ENCODE assay signal across 13 cellular contexts in genomic region chr17:7088442-7088841, GRCh38. TPM values are rescaled to one million over a fixed set of nuclear protein-coding genes. Genes with fewer than 3 reads are reported as not detected.
DNase-seq lines count a peak whose midpoint lies in the region; ATAC-seq, FAIRE-seq and TF ChIP-seq lines count a peak whose summit lies in the region.
"Not testable (repeated sequence)": the region's sequence is repeated elsewhere in the genome, so short reads cannot be mapped to it uniquely, and the experiment has no call there.
"Had no signal": no experiment of that assay in that cellular context is flagged by ENCODE, and none has a peak within 500 bp of the region (broad histone marks: within the 10 kb centered on the region; RNA-seq: fewer than 3 reads in every experiment).

No MANE protein-coding gene starts in this region.

- not testable (repeated sequence) for BruUV-seq in mammary epithelial cell (replicated peaks; lab: Mats Ljungman, UMichigan); HepG2 (replicated peaks; lab: Mats Ljungman, UMichigan)

- not testable (repeated sequence) for H3K4me1 ChIP-seq in SJCRH30; smooth muscle cell (ENCODE audit: low read depth)
- H3K4me1 ChIP-seq in mammary epithelial cell (ENCODE audit: insufficient read depth, low read length) (peaks cover 18% of the 10 kb centered on the region), HepG2 (ENCODE audit: insufficient read depth, low read length) (peaks cover 50% of the 10 kb centered on the region)

- peak; percentile 85 for ATAC-seq in HepG2

- TF ChIP-seq EP300 in HepG2 (IDR thresholded peaks at IDR 0.05; ENCODE audit: low read depth in 2 of 2, low read length in 2 of 2) (peak in 1 of 2 experiments; percentile 57; a peak in 1 of 4 replicates), HepG2 (CRISPR knock-in tag; IDR thresholded peaks at IDR 0.05; ENCODE audit: borderline replicate concordance) (peak; percentile 35; the same call in 1 of the 2 replicates)

- not testable (repeated sequence) for H3K9ac ChIP-seq in mammary epithelial cell (ENCODE audit: insufficient read depth, low read length); smooth muscle cell (ENCODE audit: low read depth)
- H3K9ac ChIP-seq in HepG2 (ENCODE audit: insufficient read depth, low read depth, low read length) = 0 out of 2 replicates have a peak overlapping the region, but pooled peaks have one; percentile 29

- DNase-seq in DMS53 (lab: John Stamatoyannopoulos, UW) = peak; percentile 64
- peak; percentile 15 to 63 for DNase-seq in NCI-H524 (lab: John Stamatoyannopoulos, UW)
- DNase-seq in SJCRH30 = peak; percentile 16 to 28
- DNase-seq in mammary epithelial cell = peak; percentile 54
- DNase-seq in epithelial cell of prostate (ENCODE audit: low read depth, low spot score) = peak; percentile 24
- peak; percentile 79 for DNase-seq in HepG2 (ENCODE audit: low spot score)
- not testable (repeated sequence) for DNase-seq in smooth muscle cell (lab: John Stamatoyannopoulos, UW; ENCODE audit: unreplicated experiment)

- in situ Hi-C loops in mammary epithelial cell (cut with MboI; ENCODE audit: low sequenced_read_pairs in 2 of 2); HepG2 (cut with HindIII; ENCODE audit: extremely low pct_ligation_motif_present, low pct_unique_long_range_greater_than_20kb): not testable (repeated sequence)

- H3K79me2 ChIP-seq in mammary epithelial cell (ENCODE audit: insufficient read depth, low read length); HepG2 (ENCODE audit: insufficient read depth, low read length); smooth muscle cell (ENCODE audit: low read depth): not testable (repeated sequence)

- TF ChIP-seq RAD21 in HepG2 (CRISPR knock-in tag; IDR thresholded peaks at IDR 0.05) = not testable (repeated sequence)

- not testable (repeated sequence) for H3K4me3 ChIP-seq in SJCRH30; mammary epithelial cell (replicated peaks in 1 of 3; ENCODE audit: insufficient read depth in 1 of 3, low read depth in 2 of 3, low read length in 3 of 3); smooth muscle cell
- H3K4me3 ChIP-seq in HepG2 (replicated peaks in 1 of 3; ENCODE audit: insufficient read depth in 1 of 3, low read depth in 2 of 3, low read length in 3 of 3) = peak overlapping the region in 1 of 3 experiments; percentile 28; a peak in 1 of 6 replicates

- POLR2A ChIA-PET in HepG2 (lab: Yijun Ruan, JAX) = interaction anchor here (0.9 to 1.4 kb wide), 5 partner anchors 10 to 29 kb away, joined by 3 to 9 read pairs (median 5); partner anchors contain the start of gene ASGR2

- intact Hi-C loops in mammary epithelial cell (cut with micrococcal nuclease) = not testable (repeated sequence)
- intact Hi-C loops in HepG2 (cut with micrococcal nuclease; ENCODE audit: unreplicated experiment) = loop anchor here (5.0 kb wide), 1 partner anchor 49 kb away; no protein-coding TSS in a partner anchor

- CTCF ChIA-PET in mammary epithelial cell (lab: Charles Lee; ENCODE audit: low non-redundant PET); HepG2 (lab: Yijun Ruan, JAX; ENCODE audit: low intra/inter-chr PET ratio, low total read pairs): not testable (repeated sequence)

- FAIRE-seq in HepG2 (lab: Jason Lieb, UNC) = peak; percentile 77

- not testable (repeated sequence) for H3K27ac ChIP-seq in SJCRH30; mammary epithelial cell (ENCODE audit: insufficient read depth, low read depth, low read length); smooth muscle cell (ENCODE audit: low read depth)
- H3K27ac ChIP-seq in epithelial cell of prostate (peak overlapping the region; percentile 11), HepG2 (ENCODE audit: extremely low read length, insufficient read depth, low read length) (peak overlapping the region; percentile 71)

- not testable (repeated sequence) for H3K9me3 ChIP-seq in SJCRH30 (replicated peaks); mammary epithelial cell (replicated peaks; ENCODE audit: insufficient read depth, low read length); HepG2 (ENCODE audit: low read length); smooth muscle cell (replicated peaks; ENCODE audit: low read depth)

- H3K27me3 ChIP-seq in SJCRH30; mammary epithelial cell (ENCODE audit: insufficient read depth, low read length); HepG2 (ENCODE audit: control insufficient read depth in 1 of 2, insufficient read depth in 2 of 2, low read length in 2 of 2); smooth muscle cell (ENCODE audit: low read depth): not testable (repeated sequence)

- 70% methylated on average over 4 of the region's 4 CpGs for WGBS in mammary epithelial cell (ENCODE audit: low coverage, missing lambda C conversion rate)
- WGBS in HepG2 (ENCODE audit: low lambda C conversion rate) = 0% methylated on average over 4 of the region's 4 CpGs
- 17% methylated on average over 4 of the region's 4 CpGs for WGBS in smooth muscle cell (ENCODE audit: low lambda C conversion rate)

- not testable (repeated sequence) for TF ChIP-seq CTCF in mammary epithelial cell (conservative IDR thresholded peaks at IDR 0.05 in 1 of 2, IDR thresholded peaks at IDR 0.05 in 1 of 2; ENCODE audit: extremely low read depth in 1 of 2, insufficient read depth in 1 of 2, low read depth in 1 of 2, low read length in 2 of 2); smooth muscle cell (IDR thresholded peaks at IDR 0.05; ENCODE audit: borderline replicate concordance, insufficient read depth, poor library complexity, severe bottlenecking)
- TF ChIP-seq CTCF in HepG2 (CRISPR knock-in tag; IDR thresholded peaks at IDR 0.05) = 0 out of 2 replicates have a peak, but pooled peaks have one; percentile 10

- peak overlapping the region; percentile 18 for H3K4me2 ChIP-seq in mammary epithelial cell (ENCODE audit: insufficient read depth, low read depth, low read length)
- H3K4me2 ChIP-seq in HepG2 (ENCODE audit: low read depth, low read length) = peak overlapping the region; percentile 69
- peak overlapping the region; percentile 28 for H3K4me2 ChIP-seq in smooth muscle cell

- dilution Hi-C loops in mammary epithelial cell (cut with HindIII; ENCODE audit: low sequenced_read_pairs) = not testable (repeated sequence)

- not testable (repeated sequence) for H3F3A ChIP-seq in smooth muscle cell (ENCODE audit: low read depth)

- not testable (repeated sequence) for H4K20me1 ChIP-seq in mammary epithelial cell (ENCODE audit: insufficient read depth, low read length); HepG2 (ENCODE audit: insufficient read depth, low read length); smooth muscle cell (ENCODE audit: low read depth)

- H3K36me3 ChIP-seq in SJCRH30; mammary epithelial cell (ENCODE audit: insufficient read depth, low read length); HepG2 (replicated peaks in 1 of 2; ENCODE audit: control insufficient read depth in 1 of 2, insufficient read depth in 2 of 2, low read length in 2 of 2); smooth muscle cell (ENCODE audit: low read depth): not testable (repeated sequence)

- H2AFZ ChIP-seq in mammary epithelial cell (ENCODE audit: low read depth, low read length) (peak overlapping the region; percentile 49), smooth muscle cell (ENCODE audit: low read depth) (peak overlapping the region; percentile 2)
- not testable (repeated sequence) for H2AFZ ChIP-seq in HepG2 (ENCODE audit: low read length)

- TF ChIP-seq POLR2A in HepG2 (IDR thresholded peaks at IDR 0.05; ENCODE audit: insufficient read depth in 1 of 2, low read depth in 2 of 2, low read length in 2 of 2) = peak in 1 of 2 experiments; percentile 38; a peak in 2 of 4 replicates

RNA-seq across cellular contexts. Expression of gene CLEC10A, which starts 8.4 kb away (rescaled TPM):
- not detected in 2 replicates for total RNA-seq in SJCRH30 (2014; rRNA removed; shearing (Covaris generic))
- total RNA-seq in mammary epithelial cell = not detected
- polyA plus RNA-seq in mammary epithelial cell = not detected
- polyA minus RNA-seq in mammary epithelial cell = not detected
- not detected in 2 replicates for total RNA-seq in HepG2 (2016; rRNA removed; fragmentation: Illumina TruSeq; extraction: Trizol)
- not detected in 2 replicates for total RNA-seq in HepG2 (2016; cell fraction: cytosol; rRNA removed; fragmentation: Illumina TruSeq; extraction: Trizol; ENCODE audit: low read depth)
- 0.06 TPM in 1 of 2 replicates, not detected in the other for total RNA-seq in HepG2 (2016; cell fraction: insoluble cytoplasmic fraction; rRNA removed; fragmentation: Illumina TruSeq; extraction: Trizol)
- total RNA-seq in HepG2 (2016; cell fraction: membrane; rRNA removed; fragmentation: Illumina TruSeq; extraction: Trizol) = not detected in 2 replicates
- 0.19 TPM in 1 of 2 replicates, not detected in the other for total RNA-seq in HepG2 (2016; cell fraction: nucleus; rRNA removed; fragmentation: Illumina TruSeq; extraction: Trizol)
- polyA plus RNA-seq in HepG2 (2011; rRNA removed) = 0.33 and 0.65 TPM in 2 replicates
- polyA plus RNA-seq in HepG2 (2011; cell fraction: cytosol; rRNA removed) = 0.08 and 0.14 TPM in 2 replicates
- 1.3 and 2.4 TPM in 2 replicates for polyA plus RNA-seq in HepG2 (2011; cell fraction: nucleus; rRNA removed)
- polyA plus RNA-seq in HepG2 (2012) = 0.35 and 0.48 TPM in 2 replicates
- not detected in 2 replicates for polyA plus RNA-seq in HepG2 (2016; cell fraction: cytosol; fragmentation: Illumina TruSeq; extraction: Trizol; ENCODE audit: low read depth)
- polyA plus RNA-seq in HepG2 (2016; cell fraction: insoluble cytoplasmic fraction; fragmentation: Illumina TruSeq; extraction: Trizol; ENCODE audit: low read depth) = not detected in 2 replicates
- not detected in 2 replicates for polyA plus RNA-seq in HepG2 (2016; cell fraction: membrane; fragmentation: Illumina TruSeq; extraction: Trizol; ENCODE audit: low read depth)
- 0.68 and 0.90 TPM in 2 replicates for polyA plus RNA-seq in HepG2 (2016; cell fraction: nucleus; fragmentation: Illumina TruSeq; extraction: Trizol; ENCODE audit: insufficient read depth, low read depth)
- 0.18 TPM in 1 of 2 replicates, not detected in the other for polyA minus RNA-seq in HepG2 (2011; rRNA and poly(A)+ RNA removed; ENCODE audit: low replicate concordance)
- polyA minus RNA-seq in HepG2 (2011; cell fraction: cytosol; rRNA and poly(A)+ RNA removed) = not detected in 2 replicates
- 0.64 and 1.2 TPM in 2 replicates for polyA minus RNA-seq in HepG2 (2011; cell fraction: nucleus; rRNA and poly(A)+ RNA removed)
- total RNA-seq in smooth muscle cell = not detected in 2 replicates
- not detected in 2 replicates for polyA plus RNA-seq in smooth muscle cell
- total RNA-seq: B cell; Calu3; CD8-positive, alpha-beta T cell; PC-9; RPMI7951 had no signal
- polyA plus RNA-seq: IgD-negative memory B cell had no signal

RNA-seq across cellular contexts. Expression of gene ASGR2, which starts 26.2 kb away (rescaled TPM):
- total RNA-seq in SJCRH30 (2014; rRNA removed; shearing (Covaris generic)) = not detected in 2 replicates
- total RNA-seq in mammary epithelial cell = not detected
- polyA plus RNA-seq in mammary epithelial cell = not detected
- polyA minus RNA-seq in mammary epithelial cell = not detected
- total RNA-seq in HepG2 (2016; rRNA removed; fragmentation: Illumina TruSeq; extraction: Trizol) = 142 and 320 TPM in 2 replicates
- 153 and 157 TPM in 2 replicates for total RNA-seq in HepG2 (2016; cell fraction: cytosol; rRNA removed; fragmentation: Illumina TruSeq; extraction: Trizol; ENCODE audit: low read depth)
- 137 and 326 TPM in 2 replicates for total RNA-seq in HepG2 (2016; cell fraction: insoluble cytoplasmic fraction; rRNA removed; fragmentation: Illumina TruSeq; extraction: Trizol)
- total RNA-seq in HepG2 (2016; cell fraction: membrane; rRNA removed; fragmentation: Illumina TruSeq; extraction: Trizol) = 154 and 165 TPM in 2 replicates
- total RNA-seq in HepG2 (2016; cell fraction: nucleus; rRNA removed; fragmentation: Illumina TruSeq; extraction: Trizol) = 251 and 289 TPM in 2 replicates
- 754 and 762 TPM in 2 replicates for polyA plus RNA-seq in HepG2 (2011; rRNA removed)
- polyA plus RNA-seq in HepG2 (2011; cell fraction: cytosol; rRNA removed) = 620 and 780 TPM in 2 replicates
- polyA plus RNA-seq in HepG2 (2011; cell fraction: nucleus; rRNA removed) = 692 and 800 TPM in 2 replicates
- polyA plus RNA-seq in HepG2 (2012) = 341 and 394 TPM in 2 replicates
- 194 and 207 TPM in 2 replicates for polyA plus RNA-seq in HepG2 (2016; cell fraction: cytosol; fragmentation: Illumina TruSeq; extraction: Trizol; ENCODE audit: low read depth)
- 170 and 186 TPM in 2 replicates for polyA plus RNA-seq in HepG2 (2016; cell fraction: insoluble cytoplasmic fraction; fragmentation: Illumina TruSeq; extraction: Trizol; ENCODE audit: low read depth)
- 175 and 177 TPM in 2 replicates for polyA plus RNA-seq in HepG2 (2016; cell fraction: membrane; fragmentation: Illumina TruSeq; extraction: Trizol; ENCODE audit: low read depth)
- 623 and 667 TPM in 2 replicates for polyA plus RNA-seq in HepG2 (2016; cell fraction: nucleus; fragmentation: Illumina TruSeq; extraction: Trizol; ENCODE audit: insufficient read depth, low read depth)
- 371 TPM in 1 of 2 replicates, not detected in the other for polyA minus RNA-seq in HepG2 (2011; rRNA and poly(A)+ RNA removed; ENCODE audit: low replicate concordance)
- 131 TPM in 2 replicates for polyA minus RNA-seq in HepG2 (2011; cell fraction: cytosol; rRNA and poly(A)+ RNA removed)
- 102 and 109 TPM in 2 replicates for polyA minus RNA-seq in HepG2 (2011; cell fraction: nucleus; rRNA and poly(A)+ RNA removed)
- 0.22 TPM in 1 of 2 replicates, not detected in the other for total RNA-seq in smooth muscle cell
- polyA plus RNA-seq in smooth muscle cell = 0.15 and 0.50 TPM in 2 replicates
- total RNA-seq: B cell; Calu3; CD8-positive, alpha-beta T cell; PC-9; RPMI7951 had no signal

RNA-seq across cellular contexts. Expression of gene SLC16A11, which starts 44.5 kb away (rescaled TPM):
- total RNA-seq in SJCRH30 (2014; rRNA removed; shearing (Covaris generic)) = not detected in 2 replicates
- total RNA-seq in mammary epithelial cell = not detected
- not detected for polyA plus RNA-seq in mammary epithelial cell
- not detected for polyA minus RNA-seq in mammary epithelial cell
- total RNA-seq in HepG2 (2016; rRNA removed; fragmentation: Illumina TruSeq; extraction: Trizol) = not detected in 2 replicates
- not detected in 2 replicates for total RNA-seq in HepG2 (2016; cell fraction: cytosol; rRNA removed; fragmentation: Illumina TruSeq; extraction: Trizol; ENCODE audit: low read depth)
- not detected in 2 replicates for total RNA-seq in HepG2 (2016; cell fraction: insoluble cytoplasmic fraction; rRNA removed; fragmentation: Illumina TruSeq; extraction: Trizol)
- not detected in 2 replicates for total RNA-seq in HepG2 (2016; cell fraction: membrane; rRNA removed; fragmentation: Illumina TruSeq; extraction: Trizol)
- not detected in 2 replicates for total RNA-seq in HepG2 (2016; cell fraction: nucleus; rRNA removed; fragmentation: Illumina TruSeq; extraction: Trizol)
- polyA plus RNA-seq in HepG2 (2011; rRNA removed) = not detected in 2 replicates
- polyA plus RNA-seq in HepG2 (2011; cell fraction: cytosol; rRNA removed) = not detected in 2 replicates
- not detected in 2 replicates for polyA plus RNA-seq in HepG2 (2011; cell fraction: nucleus; rRNA removed)
- polyA plus RNA-seq in HepG2 (2012) = 0.27 and 0.29 TPM in 2 replicates
- not detected in 2 replicates for polyA plus RNA-seq in HepG2 (2016; cell fraction: cytosol; fragmentation: Illumina TruSeq; extraction: Trizol; ENCODE audit: low read depth)
- polyA plus RNA-seq in HepG2 (2016; cell fraction: insoluble cytoplasmic fraction; fragmentation: Illumina TruSeq; extraction: Trizol; ENCODE audit: low read depth) = not detected in 2 replicates
- not detected in 2 replicates for polyA plus RNA-seq in HepG2 (2016; cell fraction: membrane; fragmentation: Illumina TruSeq; extraction: Trizol; ENCODE audit: low read depth)
- polyA plus RNA-seq in HepG2 (2016; cell fraction: nucleus; fragmentation: Illumina TruSeq; extraction: Trizol; ENCODE audit: insufficient read depth, low read depth) = not detected in 2 replicates
- polyA minus RNA-seq in HepG2 (2011; rRNA and poly(A)+ RNA removed; ENCODE audit: low replicate concordance) = not detected in 2 replicates
- not detected in 2 replicates for polyA minus RNA-seq in HepG2 (2011; cell fraction: cytosol; rRNA and poly(A)+ RNA removed)
- polyA minus RNA-seq in HepG2 (2011; cell fraction: nucleus; rRNA and poly(A)+ RNA removed) = not detected in 2 replicates
- total RNA-seq in smooth muscle cell = 0.36 TPM in 1 of 2 replicates, not detected in the other
- 0.65 and 0.80 TPM in 2 replicates for polyA plus RNA-seq in smooth muscle cell
- total RNA-seq: Calu3, PC-9, RPMI7951 had no signal

RNA-seq across cellular contexts. Expression of gene SLC16A13, which starts 52.6 kb away (rescaled TPM):
- total RNA-seq in SJCRH30 (2014; rRNA removed; shearing (Covaris generic)) = 0.23 and 0.47 TPM in 2 replicates
- total RNA-seq in mammary epithelial cell (10 to 100 TPM in 1 of 2 donors, 1 to 10 TPM in 1; 2.7 to 11.9 TPM), HepG2 (2016; rRNA removed; fragmentation: Illumina TruSeq; extraction: Trizol) (1.9 and 3.0 TPM in 2 replicates), smooth muscle cell (2.0 and 2.7 TPM in 2 replicates)
- polyA plus RNA-seq in mammary epithelial cell (10.1 TPM), HepG2 (2011; rRNA removed) (2.2 and 3.4 TPM in 2 replicates), smooth muscle cell (3.5 TPM in 2 replicates)
- 12.4 TPM for polyA minus RNA-seq in mammary epithelial cell
- total RNA-seq in HepG2 (2016; cell fraction: cytosol; rRNA removed; fragmentation: Illumina TruSeq; extraction: Trizol; ENCODE audit: low read depth) = 0.51 and 0.71 TPM in 2 replicates
- total RNA-seq in HepG2 (2016; cell fraction: insoluble cytoplasmic fraction; rRNA removed; fragmentation: Illumina TruSeq; extraction: Trizol) = 1.8 and 3.1 TPM in 2 replicates
- total RNA-seq in HepG2 (2016; cell fraction: membrane; rRNA removed; fragmentation: Illumina TruSeq; extraction: Trizol) = 1.5 and 1.6 TPM in 2 replicates
- 5.5 and 6.1 TPM in 2 replicates for total RNA-seq in HepG2 (2016; cell fraction: nucleus; rRNA removed; fragmentation: Illumina TruSeq; extraction: Trizol)
- 2.1 and 2.2 TPM in 2 replicates for polyA plus RNA-seq in HepG2 (2011; cell fraction: cytosol; rRNA removed)
- polyA plus RNA-seq in HepG2 (2011; cell fraction: nucleus; rRNA removed) = 6.8 and 9.2 TPM in 2 replicates
- 5.4 and 8.2 TPM in 2 replicates for polyA plus RNA-seq in HepG2 (2012)
- polyA plus RNA-seq in HepG2 (2016; cell fraction: cytosol; fragmentation: Illumina TruSeq; extraction: Trizol; ENCODE audit: low read depth) = 0.70 and 1.4 TPM in 2 replicates
- polyA plus RNA-seq in HepG2 (2016; cell fraction: insoluble cytoplasmic fraction; fragmentation: Illumina TruSeq; extraction: Trizol; ENCODE audit: low read depth) = 5.9 and 6.3 TPM in 2 replicates
- 1.7 TPM in 2 replicates for polyA plus RNA-seq in HepG2 (2016; cell fraction: membrane; fragmentation: Illumina TruSeq; extraction: Trizol; ENCODE audit: low read depth)
- 15.2 and 15.6 TPM in 2 replicates for polyA plus RNA-seq in HepG2 (2016; cell fraction: nucleus; fragmentation: Illumina TruSeq; extraction: Trizol; ENCODE audit: insufficient read depth, low read depth)
- polyA minus RNA-seq in HepG2 (2011; rRNA and poly(A)+ RNA removed; ENCODE audit: low replicate concordance) = 4.8 and 7.6 TPM in 2 replicates
- polyA minus RNA-seq in HepG2 (2011; cell fraction: cytosol; rRNA and poly(A)+ RNA removed) = 2.9 and 4.4 TPM in 2 replicates
- polyA minus RNA-seq in HepG2 (2011; cell fraction: nucleus; rRNA and poly(A)+ RNA removed) = 3.1 and 5.2 TPM in 2 replicates

Comparison
In these comparisons a context has a peak if more than half of its experiments do, and no peak if none do; other contexts are left out.
1. H3K4me2 ChIP-seq: peak in every context shown above with its lines; median percentile 69 in HepG2; 28 in smooth muscle cell; 18 in mammary epithelial cell.
2. RNA of gene ASGR2, which starts 26.2 kb away (total RNA-seq): 137 to 326 TPM in HepG2; not detected in SJCRH30, not detected in mammary epithelial cell and 0.22 TPM in smooth muscle cell; every median in the first group is over 100 times any median in the second.